ENCODE assay signal across 9 cellular contexts in genomic region chr16:68276223-68276622, GRCh38. TPM values are rescaled to one million over a fixed set of nuclear protein-coding genes. Genes with fewer than 3 reads are reported as not detected.
DNase-seq lines count a peak whose midpoint lies in the region; ATAC-seq and TF ChIP-seq lines count a peak whose summit lies in the region.
"Had no signal": no experiment of that assay in that cellular context is flagged by ENCODE, and none has a peak within 500 bp of the region (broad histone marks: within the 10 kb centered on the region; RNA-seq: fewer than 3 reads in every experiment).

No MANE protein-coding gene starts in this region.

- peaks cover 61% of the 10 kb centered on the region for H3K36me3 Mint-ChIP-seq in activated naive CD4-positive, alpha-beta T cell treated with anti-CD3 and anti-CD28 coated beads, Interleukin-2, amount 10 ng/mL, durations not matched to agents 7 days and 5 days
- H3K36me3 Mint-ChIP-seq in naive B cell (peaks cover 7 to 8% of the 10 kb centered on the region in 2 donors), type B pancreatic cell (peaks cover 8% of the 10 kb centered on the region), glutamatergic neuron (ENCODE audit: unreplicated experiment) (peaks cover 9% of the 10 kb centered on the region)

- no peak overlapping the region for H3K4me3 ChIP-seq in adrenal gland

- no peak for DNase-seq in activated naive CD4-positive, alpha-beta T cell treated with anti-CD3 and anti-CD28 coated beads, Interleukin-2, amount 10 ng/mL, durations not matched to agents 7 days and 5 days
- DNase-seq in activated naive CD4-positive, alpha-beta T cell treated with Interleukin-2 at 50 U/mL for 16 hours: no peak
- DNase-seq in adrenal gland (no peak), naive B cell (no peak), type B pancreatic cell (ENCODE audit: extremely low spot score, unreplicated experiment) (no peak), glutamatergic neuron (no peak), LoVo (ENCODE audit: low spot score) (no peak)
- DNase-seq in stimulated activated CD4-positive, alpha-beta T cell treated with anti-CD3 and anti-CD28 coated beads, Interleukin-12 subunit alpha, Interleukin-12 subunit beta, amount 100 ng/mL, for 4 hours: no peak

- peaks cover 78% of the 10 kb centered on the region for H3K4me1 Mint-ChIP-seq in activated naive CD4-positive, alpha-beta T cell treated with anti-CD3 and anti-CD28 coated beads, Interleukin-2, amount 10 ng/mL, durations not matched to agents 7 days and 5 days
- H3K4me1 Mint-ChIP-seq in naive B cell (peaks cover 38 to 62% (median 51%) of the 10 kb centered on the region in 3 donors), type B pancreatic cell (ENCODE audit: unreplicated experiment) (peaks cover 8% of the 10 kb centered on the region), glutamatergic neuron (ENCODE audit: low read depth, unreplicated experiment) (peaks cover 9% of the 10 kb centered on the region)

- intact Hi-C loops in adrenal gland (cut with DNase I): no loop called here

- H3K4me3 Mint-ChIP-seq in activated naive CD4-positive, alpha-beta T cell treated with anti-CD3 and anti-CD28 coated beads, Interleukin-2, amount 10 ng/mL, durations not matched to agents 7 days and 5 days: peak overlapping the region; percentile 39
- H3K4me3 Mint-ChIP-seq in naive B cell: peak overlapping the region in 5 of 8 donors; percentile 37 to 73 (median 48)
- no peak overlapping the region for H3K4me3 Mint-ChIP-seq in type B pancreatic cell
- H3K4me3 Mint-ChIP-seq in glutamatergic neuron (ENCODE audit: unreplicated experiment): no peak overlapping the region

- H3K4me1 ChIP-seq in adrenal gland (replicated peaks in 1 of 2): peaks cover 29 to 30% of the 10 kb centered on the region in 2 donors

- peak overlapping the region in 3 of 5 donors; percentile 49 to 57 (median 56) for H3K27ac ChIP-seq in adrenal gland

- WGBS in adrenal gland, 4 donors: 57 to 85% (median 71%) methylated on average over 3 of the region's 3 CpGs

- no peak for ATAC-seq in naive B cell (ENCODE audit: low read depth in 2 of 2)

- H3K9me3 Mint-ChIP-seq in activated naive CD4-positive, alpha-beta T cell treated with anti-CD3 and anti-CD28 coated beads, Interleukin-2, amount 10 ng/mL, durations not matched to agents 7 days and 5 days: no peaks in the 10 kb centered on the region
- H3K9me3 Mint-ChIP-seq in naive B cell: no peaks in the 10 kb centered on the region
- H3K9me3 Mint-ChIP-seq in type B pancreatic cell: no peaks in the 10 kb centered on the region
- peaks cover 3% of the 10 kb centered on the region for H3K9me3 Mint-ChIP-seq in glutamatergic neuron (ENCODE audit: unreplicated experiment)

- peaks cover 0 to 15% of the 10 kb centered on the region in 2 donors for H3K36me3 ChIP-seq in adrenal gland (replicated peaks in 1 of 2)

- H3K27me3 ChIP-seq in adrenal gland: no peaks in the 10 kb centered on the region

- CTCF ChIA-PET in activated naive CD4-positive, alpha-beta T cell treated with anti-CD3 and anti-CD28 coated beads, Interleukin-2, amount 10 ng/mL, durations not matched to agents 7 days and 5 days (lab: Charles Lee): interaction anchor here (1.0 to 4.0 kb wide), 7 partner anchors 9 to 52 kb away, joined by 3 to 21 read pairs (median 5); partner anchors contain the start of genes PRMT7, SLC7A6 and SLC7A6OS

- H3K9me3 ChIP-seq in adrenal gland (replicated peaks in 1 of 3): no peaks in the 10 kb centered on the region

- no peak for TF ChIP-seq POLR2A in adrenal gland (IDR thresholded peaks at IDR 0.05)

- H3K27ac Mint-ChIP-seq in activated naive CD4-positive, alpha-beta T cell treated with anti-CD3 and anti-CD28 coated beads, Interleukin-2, amount 10 ng/mL, durations not matched to agents 7 days and 5 days: peak overlapping the region; percentile 91
- H3K27ac Mint-ChIP-seq in naive B cell: peak overlapping the region in 5 of 6 donors; percentile 30 to 91 (median 78)
- H3K27ac Mint-ChIP-seq in type B pancreatic cell: peak overlapping the region; percentile 55
- no peak overlapping the region for H3K27ac Mint-ChIP-seq in glutamatergic neuron (ENCODE audit: unreplicated experiment)

- no peaks in the 10 kb centered on the region for H3K27me3 Mint-ChIP-seq in activated naive CD4-positive, alpha-beta T cell treated with anti-CD3 and anti-CD28 coated beads, Interleukin-2, amount 10 ng/mL, durations not matched to agents 7 days and 5 days
- H3K27me3 Mint-ChIP-seq in naive B cell (no peaks in the 10 kb centered on the region), type B pancreatic cell (no peaks in the 10 kb centered on the region), glutamatergic neuron (ENCODE audit: unreplicated experiment) (peaks cover 2% of the 10 kb centered on the region)

- TF ChIP-seq CTCF in adrenal gland (IDR thresholded peaks at IDR 0.05): no peak
- TF ChIP-seq CTCF in type B pancreatic cell (conservative IDR thresholded peaks at IDR 0.05): no peak
- TF ChIP-seq CTCF in glutamatergic neuron (IDR thresholded peaks at IDR 0.05; ENCODE audit: partially characterized antibody, unreplicated experiment): no peak

RNA-seq across cellular contexts. Expression of gene SLC7A6, which starts 11.9 kb away (rescaled TPM):
- 10 to 100 TPM; 17.0 to 54.7 (median 25.0) TPM for total RNA-seq in adrenal gland
- 10 to 100 TPM; 14.8 to 22.2 (median 19.6) TPM for polyA plus RNA-seq in adrenal gland
- 10 to 100 TPM in 5 of 6 donors, 1 to 10 TPM in 1; 6.5 to 16.4 (median 13.5) TPM for polyA plus RNA-seq in naive B cell (ENCODE audit: low read depth in 6 of 6)
- total RNA-seq in type B pancreatic cell (ENCODE audit: low replicate concordance): 41.1 and 47.3 TPM in 2 replicates
- total RNA-seq in glutamatergic neuron (ENCODE audit: unreplicated experiment): 78.1 TPM

RNA-seq across cellular contexts. Expression of gene PLA2G15, which starts 31.1 kb away (rescaled TPM):
- total RNA-seq in adrenal gland (10 to 100 TPM; 13.4 to 37.1 (median 28.8) TPM), type B pancreatic cell (ENCODE audit: low replicate concordance) (20.1 and 22.1 TPM in 2 replicates), glutamatergic neuron (ENCODE audit: unreplicated experiment) (11.9 TPM)
- polyA plus RNA-seq in adrenal gland (10 to 100 TPM in 2 of 3 donors, 1 to 10 TPM in 1; 6.0 to 18.2 (median 13.6) TPM), naive B cell (ENCODE audit: low read depth in 6 of 6) (1 to 10 TPM in 5 of 6 donors, not detected in 1; 4.3 to 9.8 (median 5.8) TPM)

RNA-seq across cellular contexts. Expression of gene SLC7A6OS, which starts 34.5 kb away (rescaled TPM):
- total RNA-seq in adrenal gland (10 to 100 TPM in 7 of 8 donors, 1 to 10 TPM in 1; 9.4 to 17.8 (median 13.8) TPM), type B pancreatic cell (ENCODE audit: low replicate concordance) (17.3 and 21.7 TPM in 2 replicates), glutamatergic neuron (ENCODE audit: unreplicated experiment) (25.2 TPM)
- polyA plus RNA-seq in adrenal gland (10 to 100 TPM in 1 of 3 donors, 1 to 10 TPM in 2; 5.7 to 14.6 (median 8.4) TPM), naive B cell (ENCODE audit: low read depth in 6 of 6) (10 to 100 TPM; 14.0 to 26.1 (median 17.7) TPM)

RNA-seq across cellular contexts. Expression of gene PRMT7, which starts 34.6 kb away (rescaled TPM):
- total RNA-seq in adrenal gland (10 to 100 TPM; 30.0 to 52.1 (median 39.9) TPM), type B pancreatic cell (ENCODE audit: low replicate concordance) (39.1 and 66.9 TPM in 2 replicates), glutamatergic neuron (ENCODE audit: unreplicated experiment) (62.7 TPM)
- polyA plus RNA-seq in adrenal gland (100 to 1,000 TPM in 2 of 3 donors, 10 to 100 TPM in 1; 45.3 to 141 (median 111) TPM), naive B cell (ENCODE audit: low read depth in 6 of 6) (10 to 100 TPM; 14.8 to 34.8 (median 23.1) TPM)

RNA-seq across cellular contexts. Expression of gene ESRP2, which starts 40.3 kb away (rescaled TPM):
- total RNA-seq in adrenal gland (1 to 10 TPM in 3 of 8 donors, under 1 TPM in 5; 0.13 to 2.2 (median 0.72) TPM), type B pancreatic cell (ENCODE audit: low replicate concordance) (65.6 and 150 TPM in 2 replicates), glutamatergic neuron (ENCODE audit: unreplicated experiment) (not detected)
- polyA plus RNA-seq in adrenal gland (under 1 TPM; 0.31 to 0.97 (median 0.37) TPM), naive B cell (ENCODE audit: low read depth in 6 of 6) (1 to 10 TPM in 2 of 6 donors, under 1 TPM in 3, not detected in 1; 0.32 to 2.8 (median 0.87) TPM)
- polyA plus RNA-seq: neural cell had no signal

Comparison
In these comparisons a context has a peak if more than half of its experiments do, and no peak if none do; other contexts are left out.
1. H3K4me3 Mint-ChIP-seq: peak in activated naive CD4-positive, alpha-beta T cell treated with anti-CD3 and anti-CD28 coated beads, Interleukin-2, amount 10 ng/mL, durations not matched to agents 7 days and 5 days (single experiment) and naive B cell (5 of 8); none in type B pancreatic cell (single experiment) and glutamatergic neuron (single experiment).